ENCODE assay signal across 19 cellular contexts in genomic region chr2:228798931-228799588, GRCh38.
DNase-seq lines count a peak whose midpoint lies in the region; ATAC-seq and TF ChIP-seq lines count a peak whose summit lies in the region.
"Had no signal": no experiment of that assay in that cellular context is flagged by ENCODE, and none has a peak within 500 bp of the region (broad histone marks: within the 10 kb centered on the region; RNA-seq: fewer than 3 reads in every experiment).

No MANE protein-coding gene starts in this region.

- H3K9me3 ChIP-seq in body of pancreas (no peaks in the 10 kb centered on the region), smooth muscle cell (replicated peaks; ENCODE audit: low read depth) (no peaks in the 10 kb centered on the region)
- H3K9me3 ChIP-seq: A549, SK-N-SH had no signal

- no peaks in the 10 kb centered on the region for H3F3A ChIP-seq in smooth muscle cell (ENCODE audit: low read depth)

- peak overlapping the region; percentile 32 for H3K4me2 ChIP-seq in smooth muscle cell
- H3K4me2 ChIP-seq: A549, SK-N-SH had no signal

- TF ChIP-seq POLR2A in body of pancreas (IDR thresholded peaks at IDR 0.05), result no peak

- H3K4me1 ChIP-seq in body of pancreas, result peaks cover 8% of the 10 kb centered on the region
- H3K4me1 ChIP-seq in smooth muscle cell (ENCODE audit: low read depth), result no peaks in the 10 kb centered on the region
- H3K4me1 ChIP-seq: A549 had no signal

- H3K79me2 ChIP-seq in smooth muscle cell (ENCODE audit: low read depth), result no peaks in the 10 kb centered on the region

- DNase-seq in GM03348 (ENCODE audit: low spot score), result peak; percentile 5
- peak in 1 of 4 donors; percentile 7 for DNase-seq in body of pancreas
- peak; percentile 15 for DNase-seq in kidney tubule cell (ENCODE audit: low spot score)
- DNase-seq in smooth muscle cell (lab: John Stamatoyannopoulos, UW; ENCODE audit: unreplicated experiment), result no peak
- no peak for DNase-seq in HCEC 1CT
- DNase-seq: CD4-positive, CD25-positive, alpha-beta regulatory T cell; DMS79; GM23248; H9; NCI-H1105; NCI-H187; NCI-H446; NCI-H526; Right ventricle myocardium superior; SK-N-SH; T-cell had no signal

- H4K20me1 ChIP-seq in smooth muscle cell (ENCODE audit: low read depth), result no peaks in the 10 kb centered on the region

- peak overlapping the region; percentile 45 for H2AFZ ChIP-seq in smooth muscle cell (ENCODE audit: low read depth)
- H2AFZ ChIP-seq: GM23248 had no signal

- no peak overlapping the region for H3K9ac ChIP-seq in smooth muscle cell (ENCODE audit: low read depth)
- H3K9ac ChIP-seq: GM23248, SK-N-SH had no signal

- intact Hi-C loops in body of pancreas (cut with DNase I), result no loop called here

- WGBS in body of pancreas, 2 donors, result 14 to 26% methylated on average over 7 of the region's 7 CpGs
- 49% methylated on average over 7 of the region's 7 CpGs for WGBS in smooth muscle cell (ENCODE audit: low lambda C conversion rate)

- TF ChIP-seq CTCF in body of pancreas (IDR thresholded peaks at IDR 0.05), result no peak
- no peak for TF ChIP-seq CTCF in smooth muscle cell (IDR thresholded peaks at IDR 0.05; ENCODE audit: borderline replicate concordance, insufficient read depth, poor library complexity, severe bottlenecking)

- H3K27ac ChIP-seq in body of pancreas (no peak overlapping the region), smooth muscle cell (ENCODE audit: low read depth) (no peak overlapping the region)
- H3K27ac ChIP-seq: A549, GM23248 had no signal

- H3K27me3 ChIP-seq in body of pancreas, result no peaks in the 10 kb centered on the region
- H3K27me3 ChIP-seq in smooth muscle cell (ENCODE audit: low read depth), result no peaks in the 10 kb centered on the region

- ATAC-seq in body of pancreas (peak; percentile 55), HG02588 (IDR thresholded peaks at IDR 0.05; ENCODE audit: unreplicated experiment) (no peak), GM18519 (IDR thresholded peaks at IDR 0.05; ENCODE audit: low FRiP score, unreplicated experiment) (no peak)
- ATAC-seq: A549, T-cell had no signal

- no peaks in the 10 kb centered on the region for H3K36me3 ChIP-seq in body of pancreas (replicated peaks in 1 of 2; ENCODE audit: insufficient read depth in 1 of 2, low read depth in 2 of 2)
- no peaks in the 10 kb centered on the region for H3K36me3 ChIP-seq in smooth muscle cell (ENCODE audit: low read depth)

- H3K4me3 ChIP-seq in body of pancreas (no peak overlapping the region), smooth muscle cell (no peak overlapping the region)
- H3K4me3 ChIP-seq: A549, GM23248 had no signal

Comparison
In these comparisons a context has a peak if more than half of its experiments do, and no peak if none do; other contexts are left out.
1. DNase-seq: peak in GM03348 (single experiment) and kidney tubule cell (single experiment); none in smooth muscle cell (single experiment) and HCEC 1CT (single experiment).